In genomic region chr15:100863406-100864198, GRCh38 we compare ENCODE assay signal across 13 cellular contexts. TPM values are rescaled to one million over a fixed set of nuclear protein-coding genes. Genes with fewer than 3 reads are reported as not detected.
DNase-seq lines count a peak whose midpoint lies in the region; ATAC-seq, FAIRE-seq and TF ChIP-seq lines count a peak whose summit lies in the region.
"Had no signal": no experiment of that assay in that cellular context is flagged by ENCODE, and none has a peak within 500 bp of the region (broad histone marks: within the 10 kb centered on the region; RNA-seq: fewer than 3 reads in every experiment).

No MANE protein-coding gene starts in this region.

- H3K27ac ChIP-seq in SK-N-SH (ENCODE audit: low read depth in 2 of 2, low read length in 1 of 2) = no peak overlapping the region

- no peaks in the 10 kb centered on the region for H3K79me2 ChIP-seq in SK-N-SH (ENCODE audit: insufficient read depth)
- H3K79me2 ChIP-seq: parathyroid adenoma had no signal

- TF ChIP-seq CTCF in SK-N-SH (IDR thresholded peaks at IDR 0.05) (no peak), fibroblast of villous mesenchyme (IDR thresholded peaks at IDR 0.05; ENCODE audit: insufficient read depth, low read depth, low read length) (peak; percentile 14)

- CTCF ChIA-PET in SK-N-SH (lab: Yijun Ruan, JAX) = interaction anchor here (0.9 to 2.3 kb wide), 3 partner anchors 9 to 192 kb away, joined by 3 to 16 read pairs (median 7); no protein-coding TSS in a partner anchor

- TF ChIP-seq EP300 in SK-N-SH (IDR thresholded peaks at IDR 0.05; ENCODE audit: borderline replicate concordance in 1 of 2, low read depth in 1 of 2, low read length in 1 of 2) = no peak

- no peak for DNase-seq in SK-N-SH
- DNase-seq in fibroblast of villous mesenchyme (ENCODE audit: low read depth) = peak; percentile 98
- peak; percentile 83 for DNase-seq in myocyte (ENCODE audit: low read depth)
- DNase-seq in urothelium cell line (ENCODE audit: low spot score) = peak; percentile 36
- DNase-seq in H54 (ENCODE audit: insufficient read length, low spot score) = no peak
- DNase-seq in activated naive CD4-positive, alpha-beta T cell (lab: John Stamatoyannopoulos, UW) = no peak
- DNase-seq: dermis blood vessel endothelial cell had no signal

- H2AFZ ChIP-seq in SK-N-SH (ENCODE audit: low read depth) = no peak overlapping the region
- H2AFZ ChIP-seq: parathyroid adenoma had no signal

- no peak for FAIRE-seq in urothelium cell line (lab: Jason Lieb, UNC)
- FAIRE-seq in H54 (lab: Jason Lieb, UNC) = no peak
- FAIRE-seq: A204.1, TTC549 had no signal

- ATAC-seq in SK-N-SH treated with all-trans-retinoic acid at 6 μM for 48 hours (peak; percentile 26; the same call in 2 of the 3 replicates), GM21390 (IDR thresholded peaks at IDR 0.05; ENCODE audit: unreplicated experiment) (no peak)
- ATAC-seq: activated T-helper 17 cell treated with anti-CD3 and anti-CD28 coated beads, Interleukin-2, amount 50 U/mL, for 72 hours had no signal

- POLR2A ChIA-PET in SK-N-SH (lab: Yijun Ruan, JAX) = interaction anchor here (0.6 kb wide), 1 partner anchor 183 kb away, joined by 3 read pairs; no protein-coding TSS in a partner anchor

- no peaks in the 10 kb centered on the region for H3F3A ChIP-seq in SK-N-SH (replicated peaks; ENCODE audit: insufficient read depth)

- H3K4me1 ChIP-seq in SK-N-SH (ENCODE audit: control insufficient read depth in 1 of 2, insufficient read depth in 2 of 2, low read depth in 1 of 2, low read length in 1 of 2) = peaks cover 0 to 10% of the 10 kb centered on the region in 2 experiments; a peak in 1 of 4 replicates

- no peaks in the 10 kb centered on the region for H3K36me3 ChIP-seq in SK-N-SH (replicated peaks in 1 of 2; ENCODE audit: control insufficient read depth in 1 of 2, insufficient read depth in 2 of 2, low read length in 1 of 2)

- H4K20me1 ChIP-seq in SK-N-SH (ENCODE audit: insufficient read depth) = no peaks in the 10 kb centered on the region

- H3K4me3 ChIP-seq in SK-N-SH (ENCODE audit: low read depth in 2 of 2, low read length in 1 of 2) (no peak overlapping the region), fibroblast of villous mesenchyme (ENCODE audit: low read depth, low read length) (peak overlapping the region; percentile 12)

- H3K4me2 ChIP-seq in SK-N-SH = no peak overlapping the region

- 78% methylated on average over 21 of the region's 21 CpGs for WGBS in SK-N-SH (ENCODE audit: low lambda C conversion rate)

- no peak overlapping the region for H3K9ac ChIP-seq in SK-N-SH
- H3K9ac ChIP-seq: parathyroid adenoma had no signal

- no peaks in the 10 kb centered on the region for H3K27me3 ChIP-seq in SK-N-SH (ENCODE audit: insufficient read depth)

- no peak for TF ChIP-seq POLR2A in H54 (IDR thresholded peaks at IDR 0.05; ENCODE audit: low read depth, low read length)

- H3K9me2 ChIP-seq in SK-N-SH = no peaks in the 10 kb centered on the region

- no peaks in the 10 kb centered on the region for H3K9me3 ChIP-seq in SK-N-SH

- no peak for TF ChIP-seq RAD21 in SK-N-SH (IDR thresholded peaks at IDR 0.05; ENCODE audit: low read length)

TF ChIP-seq in SK-N-SH treated with all-trans-retinoic acid at 6 μM for 48 hours, 23 proteins besides CTCF, POLR2A, EP300 and RAD21 (continues in another document):
- TF ChIP-seq GLIS3 (CRISPR knock-in tag; IDR thresholded peaks at IDR 0.05) = no peak
- no peak for TF ChIP-seq TCF4 (CRISPR knock-in tag; IDR thresholded peaks at IDR 0.05; ENCODE audit: borderline replicate concordance)
- no peak for TF ChIP-seq BACH2 (CRISPR knock-in tag; IDR thresholded peaks at IDR 0.05; ENCODE audit: borderline replicate concordance)
- TF ChIP-seq TOX (CRISPR knock-in tag; IDR thresholded peaks at IDR 0.05; ENCODE audit: borderline replicate concordance) = no peak
- no peak for TF ChIP-seq ISL1 (CRISPR knock-in tag; IDR thresholded peaks at IDR 0.05)
- TF ChIP-seq ZFP3 (CRISPR knock-in tag; IDR thresholded peaks at IDR 0.05) = no peak
- TF ChIP-seq ZNF565 (CRISPR knock-in tag; conservative IDR thresholded peaks at IDR 0.05; ENCODE audit: low read depth) = no peak
- TF ChIP-seq ZFP30 (CRISPR knock-in tag; IDR thresholded peaks at IDR 0.05) = no peak
- TF ChIP-seq PATZ1 (CRISPR knock-in tag; IDR thresholded peaks at IDR 0.05; ENCODE audit: borderline replicate concordance) = no peak
- TF ChIP-seq PPARA (CRISPR knock-in tag; IDR thresholded peaks at IDR 0.05; ENCODE audit: borderline replicate concordance) = no peak
- no peak for TF ChIP-seq ZC3H10 (CRISPR knock-in tag; IDR thresholded peaks at IDR 0.05)

TF ChIP-seq in SK-N-SH, 30 proteins besides CTCF, POLR2A, EP300 and RAD21:
- TF ChIP-seq TAF1 (IDR thresholded peaks at IDR 0.05; ENCODE audit: borderline replicate concordance, low read depth, low read length) (no peak), YY1 (IDR thresholded peaks at IDR 0.05; ENCODE audit: low read depth) (no peak), SMC3 (IDR thresholded peaks at IDR 0.05; ENCODE audit: low read depth, low read length) (no peak), NFIC (IDR thresholded peaks at IDR 0.05; ENCODE audit: borderline replicate concordance) (no peak), USF1 (IDR thresholded peaks at IDR 0.05; ENCODE audit: borderline replicate concordance, low read depth) (no peak), PBX3 (IDR thresholded peaks at IDR 0.05) (no peak), EZH2phosphoT487 (IDR thresholded peaks at IDR 0.05; ENCODE audit: borderline replicate concordance, low read depth) (no peak)

RNA-seq across cellular contexts. Expression of gene ALDH1A3, which starts 16.0 kb away (rescaled TPM):
- 3.1 and 4.4 TPM in 2 replicates for polyA plus RNA-seq in SK-N-SH (2012; rRNA removed)
- 3.9 and 4.5 TPM in 2 replicates for polyA plus RNA-seq in SK-N-SH (2012; cell fraction: cytosol; rRNA removed)
- polyA plus RNA-seq in SK-N-SH (2012; cell fraction: nucleus; rRNA removed) = 2.6 TPM in 2 replicates
- total RNA-seq in fibroblast of villous mesenchyme (42.7 and 46.7 TPM in 2 replicates), myocyte (0.05 TPM in 1 of 2 replicates, not detected in the other)
- 0.05 TPM for polyA plus RNA-seq in myocyte (2012)
- total RNA-seq: activated T-helper 17 cell treated with anti-CD3 and anti-CD28 coated beads, Interleukin-2, amount 50 U/mL, for 72 hours had no signal

RNA-seq across cellular contexts. Expression of gene LRRK1, which starts 55.6 kb away (rescaled TPM):
- 6.5 and 6.9 TPM in 2 replicates for polyA plus RNA-seq in SK-N-SH (2012; rRNA removed)
- 2.5 and 3.6 TPM in 2 replicates for polyA plus RNA-seq in SK-N-SH (2012; cell fraction: cytosol; rRNA removed)
- 19.7 and 21.0 TPM in 2 replicates for polyA plus RNA-seq in SK-N-SH (2012; cell fraction: nucleus; rRNA removed)
- total RNA-seq in fibroblast of villous mesenchyme = 10.8 and 11.6 TPM in 2 replicates
- total RNA-seq in myocyte = 0.13 and 0.21 TPM in 2 replicates
- 0.09 TPM for polyA plus RNA-seq in myocyte (2012)

Comparison
In these comparisons a context has a peak if more than half of its experiments do, and no peak if none do; other contexts are left out.
1. DNase-seq: peak in fibroblast of villous mesenchyme (single experiment), myocyte (single experiment) and urothelium cell line (single experiment); none in SK-N-SH (single experiment), H54 (single experiment) and activated naive CD4-positive, alpha-beta T cell (0 of 4).
2. RNA of gene ALDH1A3, which starts 16.0 kb away (total RNA-seq): 42.7 to 46.7 TPM in fibroblast of villous mesenchyme; 0.05 TPM in myocyte; every median in the first group is over 10 times any median in the second.